In the genomic region with DNA sequence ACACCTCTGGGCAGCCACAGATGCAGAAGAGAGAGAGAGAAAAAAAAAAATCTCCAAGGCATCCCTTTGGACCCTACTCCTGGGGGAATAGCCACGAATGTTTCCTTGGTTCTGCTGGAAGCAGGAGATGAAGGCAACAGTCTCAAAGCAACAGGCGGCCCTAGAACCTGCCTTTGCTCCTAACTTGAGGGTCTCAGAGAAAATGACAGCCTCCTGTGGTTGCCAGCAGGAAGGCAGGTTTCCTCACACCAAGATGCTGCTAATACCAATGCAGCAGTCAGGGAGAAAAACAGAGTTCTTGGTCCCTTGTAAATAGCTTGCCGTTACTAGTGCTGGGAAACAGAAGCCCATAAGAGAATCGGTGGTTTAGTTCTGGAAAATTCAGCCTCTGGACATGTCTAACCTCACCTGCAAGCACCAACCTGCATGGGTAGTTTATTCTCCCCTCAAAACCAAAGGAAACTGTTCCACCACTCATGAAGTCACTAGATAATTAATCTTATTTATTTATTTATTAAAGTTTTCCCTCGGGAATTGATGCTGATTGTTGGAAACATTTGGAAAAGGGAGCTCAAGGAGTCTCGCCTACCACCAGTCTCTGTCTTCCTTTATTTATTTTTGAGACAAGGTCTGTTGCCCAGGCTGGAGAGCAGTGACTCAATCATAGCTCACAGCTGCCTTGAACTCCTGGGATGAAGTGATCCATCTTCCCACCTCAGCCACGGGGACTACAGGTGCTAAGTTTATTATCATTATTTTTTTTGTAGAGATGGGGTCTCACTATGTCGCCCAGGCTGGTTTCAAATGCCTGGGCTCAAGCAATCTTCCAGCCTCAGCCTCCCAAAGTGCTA, we compare ENCODE assay signal across 8 cellular contexts.
DNase-seq lines count a peak whose midpoint lies in the region; ATAC-seq and TF ChIP-seq lines count a peak whose summit lies in the region.

No MANE protein-coding gene starts in this region.

- no peaks in the 10 kb centered on the region for H3K9me3 ChIP-seq in WERI-Rb-1 (ENCODE audit: severe bottlenecking)
- no peaks in the 10 kb centered on the region for H3K9me3 ChIP-seq in iPS-18c (ENCODE audit: control insufficient read depth, insufficient read depth, low read length)

- no peaks in the 10 kb centered on the region for H3K9me3 Mint-ChIP-seq in stimulated activated naive CD8-positive, alpha-beta T cell treated with anti-CD3 and anti-CD28 coated beads, Interleukin-15, amount 100 ng/mL, for 72 hours

- H3K4me3 Mint-ChIP-seq in stimulated activated naive CD8-positive, alpha-beta T cell treated with anti-CD3 and anti-CD28 coated beads, Interleukin-15, amount 100 ng/mL, for 72 hours, result peak overlapping the region; percentile 70 to 84

- H3K36me3 ChIP-seq in WERI-Rb-1, result no peaks in the 10 kb centered on the region

- peak; percentile 48 for ATAC-seq in stimulated activated naive CD8-positive, alpha-beta T cell treated with anti-CD3 and anti-CD28 coated beads, Interleukin-15, amount 100 ng/mL, for 72 hours
- no peak for ATAC-seq in GM18870 (IDR thresholded peaks at IDR 0.05; ENCODE audit: unreplicated experiment)

- peak overlapping the region; percentile 40 for H3K4me3 ChIP-seq in WERI-Rb-1 (ENCODE audit: low read depth, low read length)
- peak overlapping the region; percentile 68; the same call in 1 of the 2 replicates for H3K4me3 ChIP-seq in iPS-18c (ENCODE audit: insufficient read depth, low read depth, low read length)

- peak overlapping the region in 1 of 2 donors; percentile 21 for H3K27ac Mint-ChIP-seq in stimulated activated naive CD8-positive, alpha-beta T cell treated with anti-CD3 and anti-CD28 coated beads, Interleukin-15, amount 100 ng/mL, for 72 hours

- H3K4me1 Mint-ChIP-seq in stimulated activated naive CD8-positive, alpha-beta T cell treated with anti-CD3 and anti-CD28 coated beads, Interleukin-15, amount 100 ng/mL, for 72 hours, result peaks cover 18% of the 10 kb centered on the region

- H3K27me3 ChIP-seq in WERI-Rb-1 (ENCODE audit: insufficient read depth, low read depth, severe bottlenecking), result no peaks in the 10 kb centered on the region

- no peak for TF ChIP-seq CTCF in WERI-Rb-1 (IDR thresholded peaks at IDR 0.05; ENCODE audit: low read depth, low read length)

- H3K27me3 Mint-ChIP-seq in stimulated activated naive CD8-positive, alpha-beta T cell treated with anti-CD3 and anti-CD28 coated beads, Interleukin-15, amount 100 ng/mL, for 72 hours, result peaks cover 83% of the 10 kb centered on the region

- peak; percentile 14 for DNase-seq in NCI-H2171 treated with DMSO at 0.1 percent for 48 hours (lab: John Stamatoyannopoulos, UW)
- no peak for DNase-seq in NCI-H2171 (lab: John Stamatoyannopoulos, UW)
- DNase-seq in WERI-Rb-1, result no peak
- DNase-seq in stimulated activated naive CD8-positive, alpha-beta T cell treated with anti-CD3 and anti-CD28 coated beads, Interleukin-15, amount 100 ng/mL, for 72 hours, result no peak
- DNase-seq in stimulated activated CD4-positive, alpha-beta T cell treated with anti-CD3 and anti-CD28 coated beads, Interleukin-2, amount 100 ng/mL, for 48 hours, result no peak
- no peak for DNase-seq in NCI-H345 (lab: John Stamatoyannopoulos, UW)

- no peak overlapping the region for H3K27ac ChIP-seq in WERI-Rb-1
